1 cellular context compared by ENCODE assay signal in genomic region chr19:31512403-31512970, GRCh38.
TF ChIP-seq lines count a peak whose summit lies in the region.

No MANE protein-coding gene starts in this region.

TF ChIP-seq in H1, 55 proteins besides CTCF, POLR2A, EP300 and RAD21 (continued from another document):
- TF ChIP-seq, protein P1, sequence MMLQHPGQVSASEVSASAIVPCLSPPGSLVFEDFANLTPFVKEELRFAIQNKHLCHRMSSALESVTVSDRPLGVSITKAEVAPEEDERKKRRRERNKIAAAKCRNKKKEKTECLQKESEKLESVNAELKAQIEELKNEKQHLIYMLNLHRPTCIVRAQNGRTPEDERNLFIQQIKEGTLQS (IDR thresholded peaks at IDR 0.05; ENCODE audit: insufficient read depth, low read depth, low read length) = no peak
- TF ChIP-seq BACH1 (IDR thresholded peaks at IDR 0.05; ENCODE audit: low read length) = no peak
- no peak for TF ChIP-seq TEAD4 (IDR thresholded peaks at IDR 0.05; ENCODE audit: low read depth, low read length)
- no peak for TF ChIP-seq E2F6 (IDR thresholded peaks at IDR 0.05)
- no peak for TF ChIP-seq GTF2F1 (IDR thresholded peaks at IDR 0.05; ENCODE audit: borderline replicate concordance, low read depth, low read length)
- TF ChIP-seq GABPA (IDR thresholded peaks at IDR 0.05; ENCODE audit: borderline replicate concordance, insufficient read depth, low read length) = no peak
- TF ChIP-seq, protein P2, sequence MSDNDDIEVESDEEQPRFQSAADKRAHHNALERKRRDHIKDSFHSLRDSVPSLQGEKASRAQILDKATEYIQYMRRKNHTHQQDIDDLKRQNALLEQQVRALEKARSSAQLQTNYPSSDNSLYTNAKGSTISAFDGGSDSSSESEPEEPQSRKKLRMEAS (IDR thresholded peaks at IDR 0.05) = no peak
- no peak for TF ChIP-seq CHD1 (IDR thresholded peaks at IDR 0.05; ENCODE audit: low read depth, low read length)
- no peak for TF ChIP-seq SP2 (IDR thresholded peaks at IDR 0.05; ENCODE audit: low read length)
- no peak for TF ChIP-seq TAF1 (IDR thresholded peaks at IDR 0.05; ENCODE audit: low read depth, low read length)
- no peak for TF ChIP-seq ASH2L (IDR thresholded peaks at IDR 0.05; ENCODE audit: low read length)
- TF ChIP-seq TAF7 (optimal IDR thresholded peaks at IDR 0.05; ENCODE audit: borderline replicate concordance, low read depth, low read length) = no peak
- no peak for TF ChIP-seq KDM1A (IDR thresholded peaks at IDR 0.05; ENCODE audit: borderline replicate concordance, low read length)
- no peak for TF ChIP-seq EZH2 (IDR thresholded peaks at IDR 0.05; ENCODE audit: low read depth, low read length, severe bottlenecking)
- no peak for TF ChIP-seq NRF1 (IDR thresholded peaks at IDR 0.05; ENCODE audit: low read depth, low read length)
- no peak for TF ChIP-seq RFX5 (IDR thresholded peaks at IDR 0.05; ENCODE audit: borderline replicate concordance, low read depth, low read length)
- no peak for TF ChIP-seq CBX8 (IDR thresholded peaks at IDR 0.05; ENCODE audit: borderline replicate concordance, low read depth, low read length)
